In the genomic region with DNA sequence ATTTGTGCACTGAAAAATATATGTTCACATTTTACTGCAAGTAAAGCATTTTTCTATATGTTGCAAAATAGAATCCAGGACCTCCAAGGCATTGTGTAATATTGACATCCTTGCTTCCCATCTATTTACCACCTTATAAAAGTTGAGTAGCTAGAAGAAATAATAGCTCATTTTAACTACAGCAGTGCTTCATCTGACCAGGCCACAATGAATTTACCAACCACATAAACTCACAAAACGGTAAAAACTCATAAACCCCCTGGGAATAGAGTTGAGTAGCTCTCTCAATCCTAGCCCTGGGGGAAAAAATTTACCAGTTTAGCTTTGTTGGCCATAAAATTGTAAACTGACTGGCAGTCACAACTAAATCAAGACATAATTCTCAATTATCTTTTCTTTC, we compare ENCODE assay signal across 18 cellular contexts. TPM values are rescaled to one million over a fixed set of nuclear protein-coding genes. Genes with fewer than 3 reads are reported as not detected.
A peak's percentile ranks its signal among the peaks of the same experiment; 100 is the strongest.
DNase-seq lines count a peak whose midpoint lies in the region; ATAC-seq and TF ChIP-seq lines count a peak whose summit lies in the region.
"Had no signal": no experiment of that assay in that cellular context is flagged by ENCODE, and none has a peak within 500 bp of the region (broad histone marks: within the 10 kb centered on the region; RNA-seq: fewer than 3 reads in every experiment).

No MANE protein-coding gene starts in this region.

- no peaks in the 10 kb centered on the region for H3K9me3 Mint-ChIP-seq in activated naive CD8-positive, alpha-beta T cell (ENCODE audit: low read depth)
- no peaks in the 10 kb centered on the region for H3K9me3 Mint-ChIP-seq in activated naive CD8-positive, alpha-beta T cell treated with anti-CD3 and anti-CD28 coated beads for 36 hours
- H3K9me3 Mint-ChIP-seq in effector memory CD8-positive, alpha-beta T cell: no peaks in the 10 kb centered on the region
- H3K9me3 Mint-ChIP-seq in stimulated activated effector memory CD8-positive, alpha-beta T cell treated with anti-CD3 and anti-CD28 coated beads, Interleukin-12 subunit alpha, Interleukin-12 subunit beta, amount 100 ng/mL, for 72 hours: no peaks in the 10 kb centered on the region
- H3K9me3 Mint-ChIP-seq: naive B cell; T-helper 1 cell treated with Interleukin-12 subunit alpha and Interleukin-12 subunit beta and Interleukin-4 antibody, amounts not matched to agents 30 μg/mL and 1 μg/mL, for 36 hours had no signal

- H3K36me3 Mint-ChIP-seq in activated naive CD8-positive, alpha-beta T cell: peaks cover 15% of the 10 kb centered on the region
- H3K36me3 Mint-ChIP-seq in activated naive CD8-positive, alpha-beta T cell treated with anti-CD3 and anti-CD28 coated beads for 36 hours: peaks cover 26% of the 10 kb centered on the region
- peaks cover 63% of the 10 kb centered on the region for H3K36me3 Mint-ChIP-seq in effector memory CD8-positive, alpha-beta T cell (ENCODE audit: insufficient read depth)
- H3K36me3 Mint-ChIP-seq in stimulated activated effector memory CD8-positive, alpha-beta T cell treated with anti-CD3 and anti-CD28 coated beads, Interleukin-12 subunit alpha, Interleukin-12 subunit beta, amount 100 ng/mL, for 72 hours: peaks cover 80% of the 10 kb centered on the region

- DNase-seq in activated naive CD8-positive, alpha-beta T cell treated with anti-CD3 and anti-CD28 coated beads for 36 hours: no peak
- DNase-seq in NB4 (ENCODE audit: low read depth) (peak; percentile 80), iPS-NIHi11 (ENCODE audit: low spot score) (no peak), kidney glomerular epithelial cell (lab: John Stamatoyannopoulos, UW) (no peak)
- DNase-seq in effector memory CD8-positive, alpha-beta T cell: no peak
- no peak for DNase-seq in stimulated activated effector memory CD8-positive, alpha-beta T cell treated with anti-CD3 and anti-CD28 coated beads, Interleukin-12 subunit alpha, Interleukin-12 subunit beta, amount 100 ng/mL, for 72 hours (ENCODE audit: low spot score in 2 of 2)
- DNase-seq: Karpas-422; left ventricle myocardium superior; naive B cell; NCI-H2029 treated with DMSO at 0.1 percent for 48 hours; NCI-H748 treated with DMSO at 0.1 percent for 48 hours; sigmoid colon; stimulated activated naive CD8-positive, alpha-beta T cell treated with anti-CD3 and anti-CD28 coated beads, Interleukin-15, Interleukin-2, amounts not matched to agents 100 U/mL and 50 U/mL, for 24 hours had no signal

- H3K4me1 Mint-ChIP-seq in activated naive CD8-positive, alpha-beta T cell (ENCODE audit: low read depth): peaks cover 57% of the 10 kb centered on the region
- peaks cover 57% of the 10 kb centered on the region for H3K4me1 Mint-ChIP-seq in activated naive CD8-positive, alpha-beta T cell treated with anti-CD3 and anti-CD28 coated beads for 36 hours
- peaks cover 37 to 74% of the 10 kb centered on the region in 2 donors for H3K4me1 Mint-ChIP-seq in effector memory CD8-positive, alpha-beta T cell (ENCODE audit: low read depth in 2 of 2)
- peaks cover 70% of the 10 kb centered on the region for H3K4me1 Mint-ChIP-seq in stimulated activated effector memory CD8-positive, alpha-beta T cell treated with anti-CD3 and anti-CD28 coated beads, Interleukin-12 subunit alpha, Interleukin-12 subunit beta, amount 100 ng/mL, for 72 hours

- H3K27me3 Mint-ChIP-seq in activated naive CD8-positive, alpha-beta T cell: no peaks in the 10 kb centered on the region
- no peaks in the 10 kb centered on the region for H3K27me3 Mint-ChIP-seq in activated naive CD8-positive, alpha-beta T cell treated with anti-CD3 and anti-CD28 coated beads for 36 hours
- no peaks in the 10 kb centered on the region for H3K27me3 Mint-ChIP-seq in effector memory CD8-positive, alpha-beta T cell

- peak overlapping the region; percentile 32 for H3K4me3 ChIP-seq in NB4 (ENCODE audit: low read depth, low read length)
- H3K4me3 ChIP-seq: esophagus muscularis mucosa, sigmoid colon had no signal

- ATAC-seq in effector memory CD8-positive, alpha-beta T cell (replicated peaks): no peak
- ATAC-seq in stimulated activated effector memory CD8-positive, alpha-beta T cell treated with anti-CD3 and anti-CD28 coated beads, Interleukin-12 subunit alpha, Interleukin-12 subunit beta, amount 100 ng/mL, for 72 hours: no peak
- ATAC-seq in HG03457 (IDR thresholded peaks at IDR 0.05; ENCODE audit: unreplicated experiment): no peak
- ATAC-seq: HCT116; left ventricle myocardium superior; stimulated activated naive CD8-positive, alpha-beta T cell treated with anti-CD3 and anti-CD28 coated beads, Interleukin-15, Interleukin-2, amounts not matched to agents 100 U/mL and 50 U/mL, for 24 hours had no signal

- no peak for TF ChIP-seq CTCF in NB4 (IDR thresholded peaks at IDR 0.05; ENCODE audit: low read depth, low read length)

- H3K4me3 Mint-ChIP-seq in activated naive CD8-positive, alpha-beta T cell: peak overlapping the region; percentile 42
- H3K4me3 Mint-ChIP-seq in activated naive CD8-positive, alpha-beta T cell treated with anti-CD3 and anti-CD28 coated beads for 36 hours: no peak overlapping the region
- H3K4me3 Mint-ChIP-seq in effector memory CD8-positive, alpha-beta T cell: peak overlapping the region; percentile 34 to 100
- peak overlapping the region; percentile 93 for H3K4me3 Mint-ChIP-seq in stimulated activated effector memory CD8-positive, alpha-beta T cell treated with anti-CD3 and anti-CD28 coated beads, Interleukin-12 subunit alpha, Interleukin-12 subunit beta, amount 100 ng/mL, for 72 hours
- H3K4me3 Mint-ChIP-seq: T-helper 1 cell treated with Interleukin-12 subunit alpha and Interleukin-12 subunit beta and Interleukin-4 antibody, amounts not matched to agents 30 μg/mL and 1 μg/mL, for 36 hours had no signal

- TF ChIP-seq POLR2A in NB4 (IDR thresholded peaks at IDR 0.05; ENCODE audit: extremely low read depth, insufficient read length): no peak

- H3K27ac Mint-ChIP-seq in activated naive CD8-positive, alpha-beta T cell: no peak overlapping the region
- H3K27ac Mint-ChIP-seq in activated naive CD8-positive, alpha-beta T cell treated with anti-CD3 and anti-CD28 coated beads for 36 hours: no peak overlapping the region
- peak overlapping the region; percentile 98 to 100 for H3K27ac Mint-ChIP-seq in effector memory CD8-positive, alpha-beta T cell
- peak overlapping the region; percentile 35 for H3K27ac Mint-ChIP-seq in stimulated activated effector memory CD8-positive, alpha-beta T cell treated with anti-CD3 and anti-CD28 coated beads, Interleukin-12 subunit alpha, Interleukin-12 subunit beta, amount 100 ng/mL, for 72 hours
- H3K27ac Mint-ChIP-seq: T-helper 1 cell treated with Interleukin-12 subunit alpha and Interleukin-12 subunit beta and Interleukin-4 antibody, amounts not matched to agents 30 μg/mL and 1 μg/mL, for 36 hours had no signal

RNA-seq across cellular contexts. Expression of a gene that starts 3.9 kb away (rescaled TPM):
- total RNA-seq in activated naive CD8-positive, alpha-beta T cell treated with anti-CD3 and anti-CD28 coated beads for 36 hours: 10 to 100 TPM; 27.8 to 32.8 TPM

Comparison
In these comparisons a context has a peak if more than half of its experiments do, and no peak if none do; other contexts are left out.
1. H3K27ac Mint-ChIP-seq: peak in effector memory CD8-positive, alpha-beta T cell (2 of 2) and stimulated activated effector memory CD8-positive, alpha-beta T cell treated with anti-CD3 and anti-CD28 coated beads, Interleukin-12 subunit alpha, Interleukin-12 subunit beta, amount 100 ng/mL, for 72 hours (single experiment); none in activated naive CD8-positive, alpha-beta T cell (single experiment) and activated naive CD8-positive, alpha-beta T cell treated with anti-CD3 and anti-CD28 coated beads for 36 hours (single experiment).